1 cellular context compared by ENCODE assay signal in genomic region chr6:41921712-41921998, GRCh38.
TF ChIP-seq lines count a peak whose summit lies in the region.

No MANE protein-coding gene starts in this region.

TF ChIP-seq in HepG2, 621 proteins besides CTCF, POLR2A, EP300 and RAD21 (continued from another document and continues in another):
- TF ChIP-seq THAP9 (CRISPR knock-in tag; IDR thresholded peaks at IDR 0.05; ENCODE audit: borderline replicate concordance) = no peak
- no peak for TF ChIP-seq DNMT3B (CRISPR knock-in tag; conservative IDR thresholded peaks at IDR 0.05)
- TF ChIP-seq TMF1 (CRISPR knock-in tag; IDR thresholded peaks at IDR 0.05; ENCODE audit: low read depth) = 0 out of 2 replicates have a peak, but pooled peaks have one; percentile 13
- TF ChIP-seq ZBTB7A (CRISPR knock-in tag; IDR thresholded peaks at IDR 0.05) = no peak
- no peak for TF ChIP-seq RFXAP (CRISPR knock-in tag; IDR thresholded peaks at IDR 0.05; ENCODE audit: borderline replicate concordance)
- 0 out of 2 replicates have a peak, but pooled peaks have one; percentile 31 for TF ChIP-seq ZNF646 (CRISPR knock-in tag; IDR thresholded peaks at IDR 0.05)
- TF ChIP-seq SP5 (CRISPR knock-in tag; IDR thresholded peaks at IDR 0.05; ENCODE audit: borderline replicate concordance, low read depth) = no peak
- no peak for TF ChIP-seq ZNF20 (CRISPR knock-in tag; IDR thresholded peaks at IDR 0.05)
- no peak for TF ChIP-seq ZBTB21 (CRISPR knock-in tag; IDR thresholded peaks at IDR 0.05)
- no peak for TF ChIP-seq STAT6 (CRISPR knock-in tag; IDR thresholded peaks at IDR 0.05; ENCODE audit: borderline replicate concordance)
- TF ChIP-seq NCOA5 (CRISPR knock-in tag; IDR thresholded peaks at IDR 0.05) = no peak
- no peak for TF ChIP-seq ZBTB20 (CRISPR knock-in tag; IDR thresholded peaks at IDR 0.05; ENCODE audit: borderline replicate concordance, low read depth)
- TF ChIP-seq SP140L (CRISPR knock-in tag; IDR thresholded peaks at IDR 0.05; ENCODE audit: borderline replicate concordance) = no peak
- no peak for TF ChIP-seq ZNF292 (CRISPR knock-in tag; IDR thresholded peaks at IDR 0.05; ENCODE audit: borderline replicate concordance, low read depth)
- no peak for TF ChIP-seq ZNF138 (CRISPR knock-in tag; IDR thresholded peaks at IDR 0.05; ENCODE audit: low read depth)
- no peak for TF ChIP-seq ATAD3A (CRISPR knock-in tag; IDR thresholded peaks at IDR 0.05)
- no peak for TF ChIP-seq NR2C2 (CRISPR knock-in tag; IDR thresholded peaks at IDR 0.05; ENCODE audit: borderline replicate concordance)
- TF ChIP-seq ZBTB25 (CRISPR knock-in tag; IDR thresholded peaks at IDR 0.05) = no peak
- no peak for TF ChIP-seq ZNF17 (CRISPR knock-in tag; IDR thresholded peaks at IDR 0.05)
- no peak for TF ChIP-seq ZNF75D (CRISPR knock-in tag; IDR thresholded peaks at IDR 0.05; ENCODE audit: borderline replicate concordance)
- peak; percentile 31; the same call in 1 of the 2 replicates for TF ChIP-seq ZNF576 (CRISPR knock-in tag; IDR thresholded peaks at IDR 0.05)
- TF ChIP-seq SIN3A (IDR thresholded peaks at IDR 0.05; ENCODE audit: borderline replicate concordance, low read depth, low read length) = peak; percentile 17; the same call in 1 of the 2 replicates
- TF ChIP-seq ZFY (CRISPR knock-in tag; IDR thresholded peaks at IDR 0.05) = no peak
- TF ChIP-seq TAF1 (CRISPR knock-in tag; IDR thresholded peaks at IDR 0.05) = no peak
- TF ChIP-seq PHF8 (CRISPR knock-in tag; IDR thresholded peaks at IDR 0.05) = no peak
- TF ChIP-seq ZNF276 (CRISPR knock-in tag; IDR thresholded peaks at IDR 0.05; ENCODE audit: low read depth) = 0 out of 2 replicates have a peak, but pooled peaks have one; percentile 24
- no peak for TF ChIP-seq ZNF577 (CRISPR knock-in tag; IDR thresholded peaks at IDR 0.05; ENCODE audit: borderline replicate concordance, low read depth)
- no peak for TF ChIP-seq ZSCAN31 (CRISPR knock-in tag; IDR thresholded peaks at IDR 0.05; ENCODE audit: low read depth)
- no peak for TF ChIP-seq HOMEZ (CRISPR knock-in tag; IDR thresholded peaks at IDR 0.05; ENCODE audit: low read depth)
- no peak for TF ChIP-seq HDAC6 (IDR thresholded peaks at IDR 0.05; ENCODE audit: low read depth, low read length)
- TF ChIP-seq KMT2A (CRISPR knock-in tag; IDR thresholded peaks at IDR 0.05) = no peak
- 0 out of 2 replicates have a peak, but pooled peaks have one; percentile 1 for TF ChIP-seq ZNF3 (CRISPR knock-in tag; IDR thresholded peaks at IDR 0.05)
- no peak for TF ChIP-seq ATF7 (IDR thresholded peaks at IDR 0.05)
- TF ChIP-seq ATF7 (CRISPR knock-in tag; IDR thresholded peaks at IDR 0.05) = no peak
- TF ChIP-seq ZNF160 (CRISPR knock-in tag; IDR thresholded peaks at IDR 0.05) = no peak
- no peak for TF ChIP-seq BCLAF1 (IDR thresholded peaks at IDR 0.05)
- no peak for TF ChIP-seq THAP7 (CRISPR knock-in tag; IDR thresholded peaks at IDR 0.05)
- TF ChIP-seq HNF4G (IDR thresholded peaks at IDR 0.05; ENCODE audit: borderline replicate concordance, low read depth, low read length) = no peak
- TF ChIP-seq HNF4G (CRISPR knock-in tag; IDR thresholded peaks at IDR 0.05; ENCODE audit: borderline replicate concordance, low read depth) = no peak
- TF ChIP-seq CHD4 (IDR thresholded peaks at IDR 0.05; ENCODE audit: borderline replicate concordance, low read length) = no peak
- TF ChIP-seq ZNF672 (CRISPR knock-in tag; IDR thresholded peaks at IDR 0.05) = no peak
- no peak for TF ChIP-seq ZNF619 (CRISPR knock-in tag; IDR thresholded peaks at IDR 0.05)
- no peak for TF ChIP-seq CC2D1A (CRISPR knock-in tag; IDR thresholded peaks at IDR 0.05)
